ENCODE assay signal across 1 cellular context in genomic region chr12:4272976-4273650, GRCh38.
TF ChIP-seq lines count a peak whose summit lies in the region.

No MANE protein-coding gene starts in this region.

TF ChIP-seq in IMR-90, 13 proteins besides CTCF, POLR2A, EP300 and RAD21:
- TF ChIP-seq SMC3 (IDR thresholded peaks at IDR 0.05; ENCODE audit: low read depth, low read length) (no peak), CHD1 (IDR thresholded peaks at IDR 0.05; ENCODE audit: low read depth, low read length) (no peak), MXI1 (IDR thresholded peaks at IDR 0.05; ENCODE audit: borderline replicate concordance, low read depth, low read length) (no peak), NFE2L2 (IDR thresholded peaks at IDR 0.05; ENCODE audit: low read depth, low read length) (no peak)
